ENCODE assay signal across 15 cellular contexts in the genomic region with DNA sequence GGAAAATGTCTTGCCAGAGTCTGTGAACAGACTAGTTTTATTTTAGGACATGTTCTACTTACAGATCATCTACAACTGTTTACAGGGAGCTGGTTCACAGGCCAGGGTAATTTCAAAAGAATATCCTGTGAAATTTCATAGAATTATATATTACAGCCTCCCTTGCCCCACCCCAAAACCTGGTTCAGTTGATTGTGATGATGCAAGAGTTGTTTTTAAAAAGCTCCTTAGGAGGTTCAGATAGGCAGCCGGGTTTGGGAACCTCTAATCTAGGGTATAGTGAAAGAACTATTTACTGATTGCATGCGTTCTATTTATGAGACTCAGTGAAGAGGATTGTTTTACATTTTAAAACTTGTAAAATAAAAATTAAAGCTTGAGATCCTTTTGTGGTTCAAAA. TPM values are rescaled to one million over a fixed set of nuclear protein-coding genes. Genes with fewer than 3 reads are reported as not detected.
DNase-seq lines count a peak whose midpoint lies in the region; ATAC-seq, FAIRE-seq and TF ChIP-seq lines count a peak whose summit lies in the region.
"Had no signal": no experiment of that assay in that cellular context is flagged by ENCODE, and none has a peak within 500 bp of the region (broad histone marks: within the 10 kb centered on the region; RNA-seq: fewer than 3 reads in every experiment).

No MANE protein-coding gene starts in this region.

- no peak overlapping the region for H3K4me2 ChIP-seq in HepG2 (ENCODE audit: low read depth, low read length)
- H3K4me2 ChIP-seq in K562 (ENCODE audit: insufficient read depth, low read length), result no peak overlapping the region
- H3K4me2 ChIP-seq: A549 had no signal

- H4K20me1 ChIP-seq in HepG2 (ENCODE audit: insufficient read depth, low read length) (no peaks in the 10 kb centered on the region), K562 (replicated peaks; ENCODE audit: control insufficient read depth, insufficient read depth, low read length) (no peaks in the 10 kb centered on the region)

- H3K79me2 ChIP-seq in HepG2 (ENCODE audit: insufficient read depth, low read length) (no peaks in the 10 kb centered on the region), K562 (ENCODE audit: control insufficient read depth, insufficient read depth, low read length) (peaks cover 3% of the 10 kb centered on the region; the same call in 1 of the 3 replicates)

- H3K27me3 ChIP-seq in HepG2 (ENCODE audit: control insufficient read depth in 1 of 2, insufficient read depth in 2 of 2, low read length in 2 of 2) (no peaks in the 10 kb centered on the region), right lobe of liver (no peaks in the 10 kb centered on the region), K562 (ENCODE audit: control insufficient read depth in 2 of 2, insufficient read depth in 2 of 2, low read length in 2 of 2) (no peaks in the 10 kb centered on the region)

- H3K36me3 ChIP-seq in HepG2 (replicated peaks in 1 of 2; ENCODE audit: control insufficient read depth in 1 of 2, insufficient read depth in 2 of 2, low read length in 2 of 2), result peaks cover 13 to 78% of the 10 kb centered on the region in 2 experiments
- peaks cover 0 to 89% (median 44%) of the 10 kb centered on the region in 4 donors for H3K36me3 ChIP-seq in right lobe of liver
- peaks cover 96% of the 10 kb centered on the region for H3K36me3 ChIP-seq in SK-N-MC (ENCODE audit: insufficient read depth, low read length)
- H3K36me3 ChIP-seq in K562 (ENCODE audit: control insufficient read depth, insufficient read depth, low read length), result peaks cover 93% of the 10 kb centered on the region

- BruUV-seq in HepG2 (replicated peaks; lab: Mats Ljungman, UMichigan), result no TSS peak
- no TSS peak for BruUV-seq in K562 (replicated peaks; lab: Mats Ljungman, UMichigan)

- TF ChIP-seq EP300 in HepG2 (IDR thresholded peaks at IDR 0.05; ENCODE audit: low read depth in 2 of 2, low read length in 2 of 2) (no peak), HepG2 (CRISPR knock-in tag; IDR thresholded peaks at IDR 0.05; ENCODE audit: borderline replicate concordance) (no peak), K562 (IDR thresholded peaks at IDR 0.05; ENCODE audit: low read length) (no peak)

- POLR2A ChIA-PET in HepG2 (lab: Yijun Ruan, JAX) (interaction anchor here (1.3 to 4.1 kb wide), 2 partner anchors 13 to 56 kb away, joined by 5 to 13 read pairs; partner anchors contain the start of genes C11orf54, MED17 and TAF1D), K562 (lab: Yijun Ruan, JAX) (interaction anchor here (2.2 to 2.7 kb wide), 2 partner anchors 13 to 55 kb away, joined by 8 to 16 read pairs; partner anchors contain the start of genes C11orf54, MED17 and TAF1D)

- intact Hi-C loops in HepG2 (cut with micrococcal nuclease; ENCODE audit: unreplicated experiment), result no loop called here
- intact Hi-C loops in right lobe of liver (cut with DNase I), result no loop called here
- intact Hi-C loops in K562 (cut with micrococcal nuclease), result no loop called here

- FAIRE-seq in HepG2 (lab: Jason Lieb, UNC) (no peak), K562 (lab: Jason Lieb, UNC) (no peak)
- FAIRE-seq: A549, GM12892 had no signal

- TF ChIP-seq POLR2A in HepG2 (IDR thresholded peaks at IDR 0.05; ENCODE audit: insufficient read depth in 1 of 2, low read depth in 2 of 2, low read length in 2 of 2) (no peak), right lobe of liver (IDR thresholded peaks at IDR 0.05) (no peak), K562 (conservative IDR thresholded peaks at IDR 0.05) (no peak)

- no peaks in the 10 kb centered on the region for H3K9me1 ChIP-seq in K562 (ENCODE audit: control insufficient read depth, insufficient read depth, low read length)

- H3K4me1 ChIP-seq in HepG2 (ENCODE audit: insufficient read depth, low read length), result no peaks in the 10 kb centered on the region
- no peaks in the 10 kb centered on the region for H3K4me1 ChIP-seq in right lobe of liver
- H3K4me1 ChIP-seq in K562 (replicated peaks in 1 of 2; ENCODE audit: control insufficient read depth in 2 of 2, insufficient read depth in 2 of 2, low read length in 2 of 2), result peaks cover 0 to 5% of the 10 kb centered on the region in 2 experiments; a peak in 1 of 5 replicates
- H3K4me1 ChIP-seq: A549 had no signal

- CTCF ChIA-PET in HepG2 (lab: Yijun Ruan, JAX; ENCODE audit: low intra/inter-chr PET ratio, low total read pairs), result no interaction called here
- CTCF ChIA-PET in K562 (lab: Yijun Ruan, JAX; ENCODE audit: low intra/inter-chr PET ratio), result no interaction called here

- TF ChIP-seq CTCF in HepG2 (CRISPR knock-in tag; IDR thresholded peaks at IDR 0.05) (no peak), right lobe of liver (IDR thresholded peaks at IDR 0.05) (no peak), K562 (IDR thresholded peaks at IDR 0.05 in 2 of 3, conservative IDR thresholded peaks at IDR 0.05 in 1 of 3; ENCODE audit: insufficient read depth in 2 of 3, low read depth in 1 of 3, low read length in 3 of 3) (no peak)

- 95% methylated on average over 2 of the region's 2 CpGs for WGBS in HepG2 (ENCODE audit: low lambda C conversion rate)
- WGBS in right lobe of liver (ENCODE audit: insufficient coverage, low coverage, low lambda C conversion rate, missing lambda C conversion rate), result 96% methylated on average over 2 of the region's 2 CpGs
- 41% methylated on average over 2 of the region's 2 CpGs for WGBS in K562 (ENCODE audit: insufficient coverage, low coverage, missing lambda C conversion rate)

- no peak overlapping the region for H3K9ac ChIP-seq in HepG2 (ENCODE audit: insufficient read depth, low read depth, low read length)
- no peak overlapping the region for H3K9ac ChIP-seq in SK-N-MC (ENCODE audit: insufficient read length)
- H3K9ac ChIP-seq in K562 (ENCODE audit: insufficient read depth in 1 of 2, low read depth in 2 of 2, low read length in 2 of 2), result no peak overlapping the region

- in situ Hi-C loops in HepG2 (cut with HindIII; ENCODE audit: extremely low pct_ligation_motif_present, low pct_unique_long_range_greater_than_20kb), result no loop called here
- in situ Hi-C loops in K562 (cut with MboI), result no loop called here

- H3K27ac ChIP-seq in HepG2 (ENCODE audit: extremely low read length, insufficient read depth, low read length) (no peak overlapping the region), right lobe of liver (no peak overlapping the region), SK-N-MC (peak overlapping the region; percentile 55), K562 (ENCODE audit: extremely low read depth, low read depth, low read length) (peak overlapping the region; percentile 21; the same call in 1 of the 3 replicates)
- H3K27ac ChIP-seq: A549 had no signal

- ATAC-seq in HepG2, result no peak
- ATAC-seq in right lobe of liver, result no peak
- ATAC-seq in K562, result peak; percentile 74
- ATAC-seq: A549 had no signal

- H3K4me3 ChIP-seq in HepG2 (replicated peaks in 1 of 3; ENCODE audit: insufficient read depth in 1 of 3, low read depth in 2 of 3, low read length in 3 of 3) (no peak overlapping the region), right lobe of liver (no peak overlapping the region), SK-N-MC (no peak overlapping the region), K562 (no peak overlapping the region)
- H3K4me3 ChIP-seq: A549 had no signal

- DNase-seq in HepG2 (ENCODE audit: low spot score) (no peak), right lobe of liver (no peak), SK-N-MC (ENCODE audit: low read depth, low spot score) (no peak), K562 (ENCODE audit: extremely low read depth in 1 of 4, low spot score in 3 of 4) (no peak), AG08395 (ENCODE audit: low spot score) (no peak), NCI-H1436 (lab: John Stamatoyannopoulos, UW) (no peak)
- DNase-seq: Caco-2; CD8-positive, alpha-beta memory T cell; DND-41; GDM1; GOT3; H9 had no signal

- H3K9me3 ChIP-seq in HepG2 (ENCODE audit: low read length) (no peaks in the 10 kb centered on the region), right lobe of liver (no peaks in the 10 kb centered on the region), SK-N-MC (ENCODE audit: low read depth, low read length) (no peaks in the 10 kb centered on the region), K562 (replicated peaks; ENCODE audit: control insufficient read depth, insufficient read depth, low read depth, low read length) (no peaks in the 10 kb centered on the region)
- H3K9me3 ChIP-seq: A549, Caco-2 had no signal

- no peak for TF ChIP-seq RAD21 in HepG2 (CRISPR knock-in tag; IDR thresholded peaks at IDR 0.05)
- TF ChIP-seq RAD21 in K562 (CRISPR knock-in tag; conservative IDR thresholded peaks at IDR 0.05 in 1 of 2, IDR thresholded peaks at IDR 0.05 in 1 of 2), result no peak

- no peak overlapping the region for H2AFZ ChIP-seq in HepG2 (ENCODE audit: low read length)
- H2AFZ ChIP-seq in K562 (ENCODE audit: low read depth, low read length), result no peak overlapping the region

RNA-seq across cellular contexts. Expression of gene MED17, which starts 12.8 kb away (rescaled TPM):
- 31.3 and 37.0 TPM in 2 replicates for total RNA-seq in HepG2 (2016; rRNA removed; fragmentation: Illumina TruSeq; extraction: Trizol)
- total RNA-seq in HepG2 (2016; cell fraction: cytosol; rRNA removed; fragmentation: Illumina TruSeq; extraction: Trizol; ENCODE audit: low read depth), result 8.3 and 9.8 TPM in 2 replicates
- total RNA-seq in HepG2 (2016; cell fraction: insoluble cytoplasmic fraction; rRNA removed; fragmentation: Illumina TruSeq; extraction: Trizol), result 31.5 and 35.3 TPM in 2 replicates
- total RNA-seq in HepG2 (2016; cell fraction: membrane; rRNA removed; fragmentation: Illumina TruSeq; extraction: Trizol), result 11.6 and 12.4 TPM in 2 replicates
- total RNA-seq in HepG2 (2016; cell fraction: nucleus; rRNA removed; fragmentation: Illumina TruSeq; extraction: Trizol), result 49.0 and 52.1 TPM in 2 replicates
- polyA plus RNA-seq in HepG2 (2011; rRNA removed), result 18.0 and 23.1 TPM in 2 replicates
- 6.8 and 9.6 TPM in 2 replicates for polyA plus RNA-seq in HepG2 (2011; cell fraction: cytosol; rRNA removed)
- 43.3 and 55.5 TPM in 2 replicates for polyA plus RNA-seq in HepG2 (2011; cell fraction: nucleus; rRNA removed)
- polyA plus RNA-seq in HepG2 (2012), result 11.6 and 17.1 TPM in 2 replicates
- 1.0 and 1.4 TPM in 2 replicates for polyA plus RNA-seq in HepG2 (2016; cell fraction: cytosol; fragmentation: Illumina TruSeq; extraction: Trizol; ENCODE audit: low read depth)
- polyA plus RNA-seq in HepG2 (2016; cell fraction: insoluble cytoplasmic fraction; fragmentation: Illumina TruSeq; extraction: Trizol; ENCODE audit: low read depth), result 27.1 and 28.5 TPM in 2 replicates
- 2.1 and 2.8 TPM in 2 replicates for polyA plus RNA-seq in HepG2 (2016; cell fraction: membrane; fragmentation: Illumina TruSeq; extraction: Trizol; ENCODE audit: low read depth)
- polyA plus RNA-seq in HepG2 (2016; cell fraction: nucleus; fragmentation: Illumina TruSeq; extraction: Trizol; ENCODE audit: insufficient read depth, low read depth), result 64.6 and 73.7 TPM in 2 replicates
- 19.9 and 28.6 TPM in 2 replicates for polyA minus RNA-seq in HepG2 (2011; rRNA and poly(A)+ RNA removed; ENCODE audit: low replicate concordance)
- polyA minus RNA-seq in HepG2 (2011; cell fraction: cytosol; rRNA and poly(A)+ RNA removed), result 7.9 and 9.3 TPM in 2 replicates
- polyA minus RNA-seq in HepG2 (2011; cell fraction: nucleus; rRNA and poly(A)+ RNA removed), result 90.1 and 95.1 TPM in 2 replicates
- 10 to 100 TPM in 1 of 6 experiments, 1 to 10 TPM in 5; 4.8 to 10.1 (median 8.5) TPM for total RNA-seq in right lobe of liver
- total RNA-seq in K562 (2011; cell fraction: chromatin; rRNA removed; ENCODE audit: low replicate concordance), result 55.0 and 121 TPM in 2 replicates
- 36.2 and 37.2 TPM in 2 replicates for total RNA-seq in K562 (2011; cell fraction: nucleolus; rRNA removed)
- 65.5 and 106 TPM in 2 replicates for total RNA-seq in K562 (2011; cell fraction: nucleoplasm; rRNA removed)
- 29.8 and 30.7 TPM in 2 replicates for total RNA-seq in K562 (2014; rRNA removed)
- 34.5 and 35.1 TPM in 2 replicates for total RNA-seq in K562 (2014; rRNA removed; fragmentation: Illumina TruSeq; extraction: Trizol)
- total RNA-seq in K562 (2015; rRNA removed; fragmentation: Illumina TruSeq; extraction: Trizol), result 31.5 and 32.4 TPM in 2 replicates
- 34.7 and 35.0 TPM in 2 replicates for total RNA-seq in K562 (2021)
- 20.3 and 22.0 TPM in 2 replicates for polyA plus RNA-seq in K562 (2011; rRNA removed)
- 7.8 and 8.2 TPM in 2 replicates for polyA plus RNA-seq in K562 (2011; cell fraction: cytosol; rRNA removed)
- polyA plus RNA-seq in K562 (2011; cell fraction: nucleus; rRNA removed), result 31.3 and 40.5 TPM in 2 replicates
- polyA plus RNA-seq in K562 (2012), result 12.7 and 15.4 TPM in 2 replicates
- polyA plus RNA-seq in K562 (2014; fragmentation: Illumina TruSeq; extraction: Trizol), result 22.1 and 26.8 TPM in 2 replicates
- 1 to 10 TPM; 6.7 to 7.7 TPM for polyA plus RNA-seq in K562 (2014; fragmentation: Nextera tagmentation; extraction: Ambion mirVana)
- 21.5 and 21.7 TPM in 2 replicates for polyA plus RNA-seq in K562 (2014; rRNA removed)
- 30.5 and 37.4 TPM in 2 replicates for polyA minus RNA-seq in K562 (2011; rRNA and poly(A)+ RNA removed)
- 11.0 and 14.2 TPM in 2 replicates for polyA minus RNA-seq in K562 (2011; cell fraction: cytosol; rRNA and poly(A)+ RNA removed)
- 36.9 and 49.5 TPM in 2 replicates for polyA minus RNA-seq in K562 (2011; cell fraction: nucleus; rRNA and poly(A)+ RNA removed)

RNA-seq across cellular contexts. Expression of gene VSTM5, which starts 53.6 kb away (rescaled TPM):
- total RNA-seq in HepG2 (2016; rRNA removed; fragmentation: Illumina TruSeq; extraction: Trizol), result not detected in 2 replicates
- total RNA-seq in HepG2 (2016; cell fraction: cytosol; rRNA removed; fragmentation: Illumina TruSeq; extraction: Trizol; ENCODE audit: low read depth), result not detected in 2 replicates
- not detected in 2 replicates for total RNA-seq in HepG2 (2016; cell fraction: insoluble cytoplasmic fraction; rRNA removed; fragmentation: Illumina TruSeq; extraction: Trizol)
- not detected in 2 replicates for total RNA-seq in HepG2 (2016; cell fraction: membrane; rRNA removed; fragmentation: Illumina TruSeq; extraction: Trizol)
- not detected in 2 replicates for total RNA-seq in HepG2 (2016; cell fraction: nucleus; rRNA removed; fragmentation: Illumina TruSeq; extraction: Trizol)
- 0.03 TPM in 1 of 2 replicates, not detected in the other for polyA plus RNA-seq in HepG2 (2011; rRNA removed)
- 0.08 TPM in 1 of 2 replicates, not detected in the other for polyA plus RNA-seq in HepG2 (2011; cell fraction: cytosol; rRNA removed)
- polyA plus RNA-seq in HepG2 (2011; cell fraction: nucleus; rRNA removed), result 0.05 TPM in 1 of 2 replicates, not detected in the other
- 0.05 and 0.11 TPM in 2 replicates for polyA plus RNA-seq in HepG2 (2012)
- polyA plus RNA-seq in HepG2 (2016; cell fraction: cytosol; fragmentation: Illumina TruSeq; extraction: Trizol; ENCODE audit: low read depth), result not detected in 2 replicates
- polyA plus RNA-seq in HepG2 (2016; cell fraction: insoluble cytoplasmic fraction; fragmentation: Illumina TruSeq; extraction: Trizol; ENCODE audit: low read depth), result not detected in 2 replicates
- not detected in 2 replicates for polyA plus RNA-seq in HepG2 (2016; cell fraction: membrane; fragmentation: Illumina TruSeq; extraction: Trizol; ENCODE audit: low read depth)
- not detected in 2 replicates for polyA plus RNA-seq in HepG2 (2016; cell fraction: nucleus; fragmentation: Illumina TruSeq; extraction: Trizol; ENCODE audit: insufficient read depth, low read depth)
- polyA minus RNA-seq in HepG2 (2011; rRNA and poly(A)+ RNA removed; ENCODE audit: low replicate concordance), result not detected in 2 replicates
- polyA minus RNA-seq in HepG2 (2011; cell fraction: cytosol; rRNA and poly(A)+ RNA removed), result not detected in 2 replicates
- polyA minus RNA-seq in HepG2 (2011; cell fraction: nucleus; rRNA and poly(A)+ RNA removed), result 0.26 and 0.99 TPM in 2 replicates
- not detected for total RNA-seq in right lobe of liver
- total RNA-seq in K562 (2011; cell fraction: chromatin; rRNA removed; ENCODE audit: low replicate concordance), result not detected in 2 replicates
- not detected in 2 replicates for total RNA-seq in K562 (2011; cell fraction: nucleolus; rRNA removed)
- not detected in 2 replicates for total RNA-seq in K562 (2011; cell fraction: nucleoplasm; rRNA removed)
- total RNA-seq in K562 (2014; rRNA removed), result not detected in 2 replicates
- not detected in 2 replicates for total RNA-seq in K562 (2014; rRNA removed; fragmentation: Illumina TruSeq; extraction: Trizol)
- total RNA-seq in K562 (2015; rRNA removed; fragmentation: Illumina TruSeq; extraction: Trizol), result not detected in 2 replicates
- not detected in 2 replicates for total RNA-seq in K562 (2021)
- not detected in 2 replicates for polyA plus RNA-seq in K562 (2011; rRNA removed)
- not detected in 2 replicates for polyA plus RNA-seq in K562 (2011; cell fraction: cytosol; rRNA removed)
- not detected in 2 replicates for polyA plus RNA-seq in K562 (2011; cell fraction: nucleus; rRNA removed)
- 0.03 TPM in 1 of 2 replicates, not detected in the other for polyA plus RNA-seq in K562 (2012)
- polyA plus RNA-seq in K562 (2014; fragmentation: Illumina TruSeq; extraction: Trizol), result not detected in 2 replicates
- polyA plus RNA-seq in K562 (2014; fragmentation: Nextera tagmentation; extraction: Ambion mirVana), result under 1 TPM in 1 of 2 experiments, not detected in 1; 0.01 TPM
- polyA plus RNA-seq in K562 (2014; rRNA removed), result not detected in 2 replicates
- polyA minus RNA-seq in K562 (2011; rRNA and poly(A)+ RNA removed), result not detected in 2 replicates
- not detected in 2 replicates for polyA minus RNA-seq in K562 (2011; cell fraction: cytosol; rRNA and poly(A)+ RNA removed)
- not detected in 2 replicates for polyA minus RNA-seq in K562 (2011; cell fraction: nucleus; rRNA and poly(A)+ RNA removed)
- total RNA-seq: CD8-positive, alpha-beta memory T cell; H9 had no signal
- polyA plus RNA-seq: CD14-positive monocyte; CD8-positive, alpha-beta memory T cell had no signal

RNA-seq across cellular contexts. Expression of gene C11orf54, which starts 55.4 kb away (rescaled TPM):
- total RNA-seq in HepG2 (2016; rRNA removed; fragmentation: Illumina TruSeq; extraction: Trizol), result 50.1 and 68.3 TPM in 2 replicates
- 25.7 and 26.9 TPM in 2 replicates for total RNA-seq in HepG2 (2016; cell fraction: cytosol; rRNA removed; fragmentation: Illumina TruSeq; extraction: Trizol; ENCODE audit: low read depth)
- 51.7 and 81.8 TPM in 2 replicates for total RNA-seq in HepG2 (2016; cell fraction: insoluble cytoplasmic fraction; rRNA removed; fragmentation: Illumina TruSeq; extraction: Trizol)
- 18.4 and 20.7 TPM in 2 replicates for total RNA-seq in HepG2 (2016; cell fraction: membrane; rRNA removed; fragmentation: Illumina TruSeq; extraction: Trizol)
- 25.8 and 27.7 TPM in 2 replicates for total RNA-seq in HepG2 (2016; cell fraction: nucleus; rRNA removed; fragmentation: Illumina TruSeq; extraction: Trizol)
- polyA plus RNA-seq in HepG2 (2011; rRNA removed), result 36.1 and 42.7 TPM in 2 replicates
- 17.5 and 31.2 TPM in 2 replicates for polyA plus RNA-seq in HepG2 (2011; cell fraction: cytosol; rRNA removed)
- polyA plus RNA-seq in HepG2 (2011; cell fraction: nucleus; rRNA removed), result 16.4 and 20.9 TPM in 2 replicates
- polyA plus RNA-seq in HepG2 (2012), result 50.3 and 62.2 TPM in 2 replicates
- 4.0 TPM in 2 replicates for polyA plus RNA-seq in HepG2 (2016; cell fraction: cytosol; fragmentation: Illumina TruSeq; extraction: Trizol; ENCODE audit: low read depth)
- polyA plus RNA-seq in HepG2 (2016; cell fraction: insoluble cytoplasmic fraction; fragmentation: Illumina TruSeq; extraction: Trizol; ENCODE audit: low read depth), result 54.3 and 55.1 TPM in 2 replicates
- polyA plus RNA-seq in HepG2 (2016; cell fraction: membrane; fragmentation: Illumina TruSeq; extraction: Trizol; ENCODE audit: low read depth), result 7.4 and 7.6 TPM in 2 replicates
- polyA plus RNA-seq in HepG2 (2016; cell fraction: nucleus; fragmentation: Illumina TruSeq; extraction: Trizol; ENCODE audit: insufficient read depth, low read depth), result 29.7 and 38.5 TPM in 2 replicates
- polyA minus RNA-seq in HepG2 (2011; rRNA and poly(A)+ RNA removed; ENCODE audit: low replicate concordance), result 12.3 and 13.3 TPM in 2 replicates
- polyA minus RNA-seq in HepG2 (2011; cell fraction: cytosol; rRNA and poly(A)+ RNA removed), result 33.1 and 37.5 TPM in 2 replicates
- 40.4 and 47.0 TPM in 2 replicates for polyA minus RNA-seq in HepG2 (2011; cell fraction: nucleus; rRNA and poly(A)+ RNA removed)
- total RNA-seq in right lobe of liver, result 100 to 1,000 TPM in 4 of 6 experiments, 10 to 100 TPM in 2; 79.9 to 204 (median 124) TPM
- total RNA-seq in K562 (2011; cell fraction: chromatin; rRNA removed; ENCODE audit: low replicate concordance), result 16.6 and 50.4 TPM in 2 replicates
- total RNA-seq in K562 (2011; cell fraction: nucleolus; rRNA removed), result 8.3 and 11.8 TPM in 2 replicates
- 15.0 and 27.5 TPM in 2 replicates for total RNA-seq in K562 (2011; cell fraction: nucleoplasm; rRNA removed)
- 12.0 and 13.4 TPM in 2 replicates for total RNA-seq in K562 (2014; rRNA removed)
- 23.1 and 30.5 TPM in 2 replicates for total RNA-seq in K562 (2014; rRNA removed; fragmentation: Illumina TruSeq; extraction: Trizol)
- total RNA-seq in K562 (2015; rRNA removed; fragmentation: Illumina TruSeq; extraction: Trizol), result 15.3 and 16.8 TPM in 2 replicates
- 13.1 and 15.6 TPM in 2 replicates for total RNA-seq in K562 (2021)
- polyA plus RNA-seq in K562 (2011; rRNA removed), result 26.7 and 33.0 TPM in 2 replicates
- polyA plus RNA-seq in K562 (2011; cell fraction: cytosol; rRNA removed), result 4.4 and 11.8 TPM in 2 replicates
- 11.0 and 29.8 TPM in 2 replicates for polyA plus RNA-seq in K562 (2011; cell fraction: nucleus; rRNA removed)
- 13.4 and 23.0 TPM in 2 replicates for polyA plus RNA-seq in K562 (2012)
- polyA plus RNA-seq in K562 (2014; fragmentation: Illumina TruSeq; extraction: Trizol), result 24.3 and 25.0 TPM in 2 replicates
- 10 to 100 TPM; 31.5 to 31.7 TPM for polyA plus RNA-seq in K562 (2014; fragmentation: Nextera tagmentation; extraction: Ambion mirVana)
- polyA plus RNA-seq in K562 (2014; rRNA removed), result 15.9 and 18.3 TPM in 2 replicates
- polyA minus RNA-seq in K562 (2011; rRNA and poly(A)+ RNA removed), result 19.7 and 24.9 TPM in 2 replicates
- 8.9 and 11.4 TPM in 2 replicates for polyA minus RNA-seq in K562 (2011; cell fraction: cytosol; rRNA and poly(A)+ RNA removed)
- polyA minus RNA-seq in K562 (2011; cell fraction: nucleus; rRNA and poly(A)+ RNA removed), result 4.7 and 9.4 TPM in 2 replicates

RNA-seq across cellular contexts. Expression of gene TAF1D, which starts 55.5 kb away (rescaled TPM):
- 96.9 and 207 TPM in 2 replicates for total RNA-seq in HepG2 (2016; rRNA removed; fragmentation: Illumina TruSeq; extraction: Trizol)
- total RNA-seq in HepG2 (2016; cell fraction: cytosol; rRNA removed; fragmentation: Illumina TruSeq; extraction: Trizol; ENCODE audit: low read depth), result 320 and 373 TPM in 2 replicates
- 98.4 and 219 TPM in 2 replicates for total RNA-seq in HepG2 (2016; cell fraction: insoluble cytoplasmic fraction; rRNA removed; fragmentation: Illumina TruSeq; extraction: Trizol)
- total RNA-seq in HepG2 (2016; cell fraction: membrane; rRNA removed; fragmentation: Illumina TruSeq; extraction: Trizol), result 240 and 274 TPM in 2 replicates
- 644 and 668 TPM in 2 replicates for total RNA-seq in HepG2 (2016; cell fraction: nucleus; rRNA removed; fragmentation: Illumina TruSeq; extraction: Trizol)
- polyA plus RNA-seq in HepG2 (2011; rRNA removed), result 99.6 and 132 TPM in 2 replicates
- polyA plus RNA-seq in HepG2 (2011; cell fraction: cytosol; rRNA removed), result 31.0 and 42.4 TPM in 2 replicates
- polyA plus RNA-seq in HepG2 (2011; cell fraction: nucleus; rRNA removed), result 212 and 272 TPM in 2 replicates
- polyA plus RNA-seq in HepG2 (2012), result 164 and 195 TPM in 2 replicates
- polyA plus RNA-seq in HepG2 (2016; cell fraction: cytosol; fragmentation: Illumina TruSeq; extraction: Trizol; ENCODE audit: low read depth), result 299 and 310 TPM in 2 replicates
- polyA plus RNA-seq in HepG2 (2016; cell fraction: insoluble cytoplasmic fraction; fragmentation: Illumina TruSeq; extraction: Trizol; ENCODE audit: low read depth), result 128 and 141 TPM in 2 replicates
- polyA plus RNA-seq in HepG2 (2016; cell fraction: membrane; fragmentation: Illumina TruSeq; extraction: Trizol; ENCODE audit: low read depth), result 203 and 217 TPM in 2 replicates
- polyA plus RNA-seq in HepG2 (2016; cell fraction: nucleus; fragmentation: Illumina TruSeq; extraction: Trizol; ENCODE audit: insufficient read depth, low read depth), result 962 and 1,010 TPM in 2 replicates
- 44.5 and 146 TPM in 2 replicates for polyA minus RNA-seq in HepG2 (2011; rRNA and poly(A)+ RNA removed; ENCODE audit: low replicate concordance)
- polyA minus RNA-seq in HepG2 (2011; cell fraction: cytosol; rRNA and poly(A)+ RNA removed), result 58.0 and 63.0 TPM in 2 replicates
- 1,028 and 1,029 TPM in 2 replicates for polyA minus RNA-seq in HepG2 (2011; cell fraction: nucleus; rRNA and poly(A)+ RNA removed)
- total RNA-seq in right lobe of liver, result 10 to 100 TPM; 28.0 to 69.2 (median 49.3) TPM
- total RNA-seq in K562 (2011; cell fraction: chromatin; rRNA removed; ENCODE audit: low replicate concordance), result 288 and 1,250 TPM in 2 replicates
- total RNA-seq in K562 (2011; cell fraction: nucleolus; rRNA removed), result 323 and 380 TPM in 2 replicates
- total RNA-seq in K562 (2011; cell fraction: nucleoplasm; rRNA removed), result 528 and 703 TPM in 2 replicates
- total RNA-seq in K562 (2014; rRNA removed), result 155 and 182 TPM in 2 replicates
- 313 and 326 TPM in 2 replicates for total RNA-seq in K562 (2014; rRNA removed; fragmentation: Illumina TruSeq; extraction: Trizol)
- total RNA-seq in K562 (2015; rRNA removed; fragmentation: Illumina TruSeq; extraction: Trizol), result 301 and 347 TPM in 2 replicates
- total RNA-seq in K562 (2021), result 189 and 193 TPM in 2 replicates
- polyA plus RNA-seq in K562 (2011; rRNA removed), result 208 and 270 TPM in 2 replicates
- polyA plus RNA-seq in K562 (2011; cell fraction: cytosol; rRNA removed), result 21.9 and 72.7 TPM in 2 replicates
- polyA plus RNA-seq in K562 (2011; cell fraction: nucleus; rRNA removed), result 340 and 474 TPM in 2 replicates
- 127 and 137 TPM in 2 replicates for polyA plus RNA-seq in K562 (2012)
- 203 and 250 TPM in 2 replicates for polyA plus RNA-seq in K562 (2014; fragmentation: Illumina TruSeq; extraction: Trizol)
- 100 to 1,000 TPM; 122 to 123 TPM for polyA plus RNA-seq in K562 (2014; fragmentation: Nextera tagmentation; extraction: Ambion mirVana)
- 245 and 293 TPM in 2 replicates for polyA plus RNA-seq in K562 (2014; rRNA removed)
- 237 and 271 TPM in 2 replicates for polyA minus RNA-seq in K562 (2011; rRNA and poly(A)+ RNA removed)
- 59.7 and 102 TPM in 2 replicates for polyA minus RNA-seq in K562 (2011; cell fraction: cytosol; rRNA and poly(A)+ RNA removed)
- polyA minus RNA-seq in K562 (2011; cell fraction: nucleus; rRNA and poly(A)+ RNA removed), result 469 and 813 TPM in 2 replicates

Comparison
In these comparisons a context has a peak if more than half of its experiments do, and no peak if none do; other contexts are left out.
1. H3K27ac ChIP-seq: peak in SK-N-MC (single experiment) and K562 (single experiment); none in HepG2 (single experiment) and right lobe of liver (0 of 3).
2. Of the 241 proteins assayed by ChIP-seq in both HepG2 and K562: peak only in HepG2: RBFOX2; only in K562: ATF3, ATF4, CEBPG, IRF9 and PRDM10; in both: CEBPB; in neither: 233; mixed calls (peak in some experiments, not most) for 1.